ENCODE assay signal across 9 cellular contexts in the genomic region with DNA sequence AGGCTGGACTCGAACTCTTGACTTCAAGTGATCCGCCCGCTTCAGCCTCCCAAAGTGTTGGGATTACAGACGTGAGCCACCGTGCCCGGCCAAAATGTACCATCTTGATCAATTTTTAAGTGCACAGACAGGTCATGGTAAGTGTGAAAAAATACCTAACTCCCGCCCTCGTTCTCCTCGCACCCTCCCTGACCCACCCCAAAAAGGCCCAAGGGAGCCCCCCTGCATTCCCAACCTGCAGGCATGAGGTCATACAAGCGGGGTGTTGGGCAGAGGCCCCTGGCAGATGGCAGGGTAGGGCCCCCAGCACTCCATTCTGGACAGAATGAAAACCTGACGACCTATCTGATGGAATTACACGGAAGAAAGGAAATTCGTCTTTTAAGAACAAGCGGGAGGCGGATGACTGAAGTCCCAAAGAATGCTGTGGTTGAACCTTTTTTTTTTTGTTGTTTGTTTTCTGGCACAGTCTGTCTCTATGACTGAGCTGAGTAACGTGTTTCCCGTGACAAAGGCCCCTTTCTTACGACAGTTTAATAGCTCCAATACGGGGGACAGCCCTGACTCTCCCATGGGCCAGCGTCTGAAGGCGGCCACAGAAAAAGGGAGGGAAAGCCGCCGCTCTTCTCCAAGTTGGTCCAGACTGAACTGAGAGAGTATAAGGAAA.
DNase-seq lines count a peak whose midpoint lies in the region; ATAC-seq lines count a peak whose summit lies in the region.
"Had no signal": no experiment of that assay in that cellular context is flagged by ENCODE, and none has a peak within 500 bp of the region (broad histone marks: within the 10 kb centered on the region; RNA-seq: fewer than 3 reads in every experiment).

No MANE protein-coding gene starts in this region.

- H3K36me3 Mint-ChIP-seq in activated CD4-positive, alpha-beta T cell treated with anti-CD3 and anti-CD28 coated beads for 36 hours (ENCODE audit: low read depth): peaks cover 7% of the 10 kb centered on the region

- peaks cover 19% of the 10 kb centered on the region for H3K4me1 Mint-ChIP-seq in activated CD4-positive, alpha-beta T cell treated with anti-CD3 and anti-CD28 coated beads for 36 hours

- no peak for ATAC-seq in HG02981 (IDR thresholded peaks at IDR 0.05; ENCODE audit: unreplicated experiment)
- no peak for ATAC-seq in HG03378 (IDR thresholded peaks at IDR 0.05; ENCODE audit: unreplicated experiment)
- ATAC-seq in activated CD4-positive, alpha-beta T cell treated with anti-CD3 and anti-CD28 coated beads for 36 hours: no peak

- CTCF ChIA-PET in activated CD4-positive, alpha-beta T cell treated with anti-CD3 and anti-CD28 coated beads for 36 hours (lab: Charles Lee): interaction anchor here (4.2 kb wide), 1 partner anchor 11 kb away, joined by 21 read pairs; no protein-coding TSS in a partner anchor

- H3K27ac Mint-ChIP-seq in activated CD4-positive, alpha-beta T cell treated with anti-CD3 and anti-CD28 coated beads for 36 hours: no peak overlapping the region

- DNase-seq in AG08395 (ENCODE audit: low spot score) (peak; percentile 95), LHCN-M2 (ENCODE audit: low read depth) (peak; percentile 92), dedifferentiated amniotic fluid mesenchymal stem cell (ENCODE audit: extremely low spot score) (peak; percentile 87), midbrain (lab: John Stamatoyannopoulos, UW) (peak; percentile 33), OCI-M2 (lab: John Stamatoyannopoulos, UW; ENCODE audit: unreplicated experiment) (no peak)
- no peak for DNase-seq in activated CD4-positive, alpha-beta T cell treated with anti-CD3 and anti-CD28 coated beads for 36 hours
- DNase-seq: NCI-H524 treated with DMSO at 0.1 percent for 48 hours had no signal

- POLR2A ChIA-PET in activated CD4-positive, alpha-beta T cell treated with anti-CD3 and anti-CD28 coated beads for 36 hours (lab: Charles Lee): no interaction called here

- intact Hi-C loops in activated CD4-positive, alpha-beta T cell treated with anti-CD3 and anti-CD28 coated beads for 36 hours (cut with DNase I, micrococcal nuclease): no loop called here

- peaks cover 2% of the 10 kb centered on the region for H3K9me3 Mint-ChIP-seq in activated CD4-positive, alpha-beta T cell treated with anti-CD3 and anti-CD28 coated beads for 36 hours (ENCODE audit: low read depth)

- H3K4me3 Mint-ChIP-seq in activated CD4-positive, alpha-beta T cell treated with anti-CD3 and anti-CD28 coated beads for 36 hours: no peak overlapping the region

- H3K27me3 Mint-ChIP-seq in activated CD4-positive, alpha-beta T cell treated with anti-CD3 and anti-CD28 coated beads for 36 hours: no peaks in the 10 kb centered on the region

Comparison
In these comparisons a context has a peak if more than half of its experiments do, and no peak if none do; other contexts are left out.
1. DNase-seq: peak in AG08395 (single experiment), LHCN-M2 (single experiment), dedifferentiated amniotic fluid mesenchymal stem cell (single experiment) and midbrain (single experiment); none in OCI-M2 (single experiment) and activated CD4-positive, alpha-beta T cell treated with anti-CD3 and anti-CD28 coated beads for 36 hours (single experiment).